Comparison of ENCODE assay signal across 20 cellular contexts in genomic region chr15:64525828-64526530, GRCh38.
DNase-seq lines count a peak whose midpoint lies in the region; ATAC-seq and TF ChIP-seq lines count a peak whose summit lies in the region.
"Had no signal": no experiment of that assay in that cellular context is flagged by ENCODE, and none has a peak within 500 bp of the region (broad histone marks: within the 10 kb centered on the region; RNA-seq: fewer than 3 reads in every experiment).

No MANE protein-coding gene starts in this region.

- intact Hi-C loops in CD4-positive, alpha-beta T cell (cut with DNase I, micrococcal nuclease): no loop called here
- intact Hi-C loops in activated CD4-positive, alpha-beta memory T cell treated with anti-CD3 and anti-CD28 coated beads for 36 hours (cut with micrococcal nuclease): no loop called here
- intact Hi-C loops in CD14-positive monocyte (cut with micrococcal nuclease): no loop called here

- POLR2A ChIA-PET in CD4-positive, alpha-beta T cell (lab: Charles Lee): interaction anchor here (0.6 to 1.6 kb wide), 3 partner anchors 22 to 122 kb away, joined by 3 to 4 read pairs (median 3); no protein-coding TSS in a partner anchor
- POLR2A ChIA-PET in naive thymus-derived CD8-positive, alpha-beta T cell (lab: Charles Lee): interaction anchor here (0.7 to 1.2 kb wide), 3 partner anchors 66 to 99 kb away, joined by 3 to 4 read pairs (median 3); partner anchors contain the start of gene ZNF609
- POLR2A ChIA-PET in activated CD4-positive, alpha-beta memory T cell treated with anti-CD3 and anti-CD28 coated beads for 36 hours (lab: Charles Lee): no interaction called here

- no peak for DNase-seq in CD4-positive, alpha-beta T cell
- peak; percentile 7 for DNase-seq in MG63
- DNase-seq in naive thymus-derived CD8-positive, alpha-beta T cell: no peak
- no peak for DNase-seq in activated CD4-positive, alpha-beta memory T cell treated with anti-CD3 and anti-CD28 coated beads for 36 hours
- no peak for DNase-seq in CD14-positive monocyte (ENCODE audit: low spot score)
- no peak for DNase-seq in stimulated activated naive B cell treated with anti-CD40 and anti-IgM and Interleukin-4, amounts not matched to agents 10 μg/mL and 1 μg/mL and 100 μg/mL, for 72 hours
- DNase-seq: ACHN; activated CD8-positive, alpha-beta T cell treated with anti-CD3 and anti-CD28 coated beads, Interleukin-2, amount 10 ng/mL, durations not matched to agents 7 days and 5 days; C1 segment of cervical spinal cord; HCEC 1CT; kidney glomerular epithelial cell; lower lobe of right lung; NCI-H1417; PC-3; psoas muscle had no signal

- no peak for ATAC-seq in CD4-positive, alpha-beta T cell (ENCODE audit: poor library complexity)
- no peak for ATAC-seq in naive thymus-derived CD8-positive, alpha-beta T cell
- no peak for ATAC-seq in GM18858 (IDR thresholded peaks at IDR 0.05; ENCODE audit: unreplicated experiment)
- no peak for ATAC-seq in stimulated activated naive B cell treated with anti-CD40 and anti-IgM and Interleukin-4, amounts not matched to agents 10 μg/mL and 1 μg/mL and 100 μg/mL, for 72 hours (replicated peaks)
- ATAC-seq: activated CD4-positive, CD25-positive, alpha-beta regulatory T cell treated with anti-CD3 and anti-CD28 coated beads, Interleukin-2, amount 50 U/mL, for 24 hours; activated CD8-positive, alpha-beta T cell treated with anti-CD3 and anti-CD28 coated beads, Interleukin-2, amount 10 ng/mL, durations not matched to agents 7 days and 5 days; lower lobe of right lung; PC-3; psoas muscle; Right ventricle myocardium inferior had no signal

- H3K27ac Mint-ChIP-seq in CD4-positive, alpha-beta T cell: peak overlapping the region; percentile 27
- H3K27ac Mint-ChIP-seq in brain: peak overlapping the region in 4 of 5 experiments; percentile 11 to 45 (median 14)
- H3K27ac Mint-ChIP-seq in naive thymus-derived CD8-positive, alpha-beta T cell: peak overlapping the region in 6 of 10 donors; percentile 4 to 67 (median 20)
- no peak overlapping the region for H3K27ac Mint-ChIP-seq in activated CD4-positive, alpha-beta memory T cell treated with anti-CD3 and anti-CD28 coated beads for 36 hours
- peak overlapping the region in 1 of 7 donors; percentile 10 for H3K27ac Mint-ChIP-seq in CD14-positive monocyte
- no peak overlapping the region for H3K27ac Mint-ChIP-seq in stimulated activated naive B cell treated with anti-CD40 and anti-IgM and Interleukin-4, amounts not matched to agents 10 μg/mL and 1 μg/mL and 100 μg/mL, for 72 hours
- H3K27ac Mint-ChIP-seq: activated CD8-positive, alpha-beta T cell treated with anti-CD3 and anti-CD28 coated beads, Interleukin-2, amount 10 ng/mL, durations not matched to agents 7 days and 5 days had no signal

- no peaks in the 10 kb centered on the region for H3K9me3 Mint-ChIP-seq in CD4-positive, alpha-beta T cell
- peaks cover 0 to 9% (median 2%) of the 10 kb centered on the region in 5 experiments for H3K9me3 Mint-ChIP-seq in brain
- H3K9me3 Mint-ChIP-seq in naive thymus-derived CD8-positive, alpha-beta T cell: no peaks in the 10 kb centered on the region
- no peaks in the 10 kb centered on the region for H3K9me3 Mint-ChIP-seq in activated CD4-positive, alpha-beta memory T cell treated with anti-CD3 and anti-CD28 coated beads for 36 hours
- no peaks in the 10 kb centered on the region for H3K9me3 Mint-ChIP-seq in CD14-positive monocyte
- no peaks in the 10 kb centered on the region for H3K9me3 Mint-ChIP-seq in stimulated activated naive B cell treated with anti-CD40 and anti-IgM and Interleukin-4, amounts not matched to agents 10 μg/mL and 1 μg/mL and 100 μg/mL, for 72 hours

- TF ChIP-seq CTCF in CD4-positive, alpha-beta T cell (IDR thresholded peaks at IDR 0.05): no peak
- TF ChIP-seq CTCF in brain (conservative IDR thresholded peaks at IDR 0.05): no peak
- TF ChIP-seq CTCF in CD14-positive monocyte (IDR thresholded peaks at IDR 0.05): no peak

- no peak overlapping the region for H3K4me3 Mint-ChIP-seq in CD4-positive, alpha-beta T cell
- H3K4me3 Mint-ChIP-seq in brain (no peak overlapping the region), CD14-positive monocyte (no peak overlapping the region)
- peak overlapping the region in 3 of 10 donors; percentile 0 to 8 (median 0) for H3K4me3 Mint-ChIP-seq in naive thymus-derived CD8-positive, alpha-beta T cell
- H3K4me3 Mint-ChIP-seq in activated CD4-positive, alpha-beta memory T cell treated with anti-CD3 and anti-CD28 coated beads for 36 hours: no peak overlapping the region
- no peak overlapping the region for H3K4me3 Mint-ChIP-seq in stimulated activated naive B cell treated with anti-CD40 and anti-IgM and Interleukin-4, amounts not matched to agents 10 μg/mL and 1 μg/mL and 100 μg/mL, for 72 hours
- H3K4me3 Mint-ChIP-seq: activated CD8-positive, alpha-beta T cell treated with anti-CD3 and anti-CD28 coated beads, Interleukin-2, amount 10 ng/mL, durations not matched to agents 7 days and 5 days had no signal

- peaks cover 72% of the 10 kb centered on the region for H3K4me1 Mint-ChIP-seq in CD4-positive, alpha-beta T cell (ENCODE audit: low read depth)
- H3K4me1 Mint-ChIP-seq in brain (peaks cover 52% of the 10 kb centered on the region), CD14-positive monocyte (peaks cover 17% of the 10 kb centered on the region)
- H3K4me1 Mint-ChIP-seq in naive thymus-derived CD8-positive, alpha-beta T cell: peaks cover 28 to 82% (median 71%) of the 10 kb centered on the region in 4 donors
- peaks cover 58% of the 10 kb centered on the region for H3K4me1 Mint-ChIP-seq in activated CD4-positive, alpha-beta memory T cell treated with anti-CD3 and anti-CD28 coated beads for 36 hours (ENCODE audit: low read depth)
- H3K4me1 Mint-ChIP-seq in stimulated activated naive B cell treated with anti-CD40 and anti-IgM and Interleukin-4, amounts not matched to agents 10 μg/mL and 1 μg/mL and 100 μg/mL, for 72 hours: peaks cover 6 to 19% of the 10 kb centered on the region in 2 donors

- no peaks in the 10 kb centered on the region for H3K27me3 Mint-ChIP-seq in CD4-positive, alpha-beta T cell
- H3K27me3 Mint-ChIP-seq in brain (no peaks in the 10 kb centered on the region), CD14-positive monocyte (ENCODE audit: low read depth in 3 of 3) (no peaks in the 10 kb centered on the region)
- H3K27me3 Mint-ChIP-seq in naive thymus-derived CD8-positive, alpha-beta T cell: no peaks in the 10 kb centered on the region
- no peaks in the 10 kb centered on the region for H3K27me3 Mint-ChIP-seq in activated CD4-positive, alpha-beta memory T cell treated with anti-CD3 and anti-CD28 coated beads for 36 hours
- H3K27me3 Mint-ChIP-seq in stimulated activated naive B cell treated with anti-CD40 and anti-IgM and Interleukin-4, amounts not matched to agents 10 μg/mL and 1 μg/mL and 100 μg/mL, for 72 hours: no peaks in the 10 kb centered on the region

- no peaks in the 10 kb centered on the region for H3K27me3 ChIP-seq in CD4-positive, alpha-beta T cell (ENCODE audit: control insufficient read depth, insufficient read depth, low read length)
- no peaks in the 10 kb centered on the region for H3K27me3 ChIP-seq in MG63
- H3K27me3 ChIP-seq: neutrophil had no signal

- peaks cover 46% of the 10 kb centered on the region for H3K36me3 Mint-ChIP-seq in CD4-positive, alpha-beta T cell (ENCODE audit: low read depth)
- H3K36me3 Mint-ChIP-seq in brain (peaks cover 67% of the 10 kb centered on the region), CD14-positive monocyte (peaks cover 17 to 26% of the 10 kb centered on the region in 2 donors)
- peaks cover 0 to 35% (median 20%) of the 10 kb centered on the region in 3 donors for H3K36me3 Mint-ChIP-seq in naive thymus-derived CD8-positive, alpha-beta T cell
- peaks cover 10% of the 10 kb centered on the region for H3K36me3 Mint-ChIP-seq in activated CD4-positive, alpha-beta memory T cell treated with anti-CD3 and anti-CD28 coated beads for 36 hours
- peaks cover 3 to 17% of the 10 kb centered on the region in 2 donors for H3K36me3 Mint-ChIP-seq in stimulated activated naive B cell treated with anti-CD40 and anti-IgM and Interleukin-4, amounts not matched to agents 10 μg/mL and 1 μg/mL and 100 μg/mL, for 72 hours

- H3K4me3 ChIP-seq in MG63: no peak overlapping the region
- H3K4me3 ChIP-seq: lower lobe of right lung, psoas muscle had no signal

- H3K36me3 ChIP-seq in MG63: no peaks in the 10 kb centered on the region; the same call in none of the 2 replicates
- H3K36me3 ChIP-seq: lower lobe of right lung, neutrophil had no signal

- no peak overlapping the region for H3K27ac ChIP-seq in CD4-positive, alpha-beta T cell (ENCODE audit: low read depth, low read length)
- H3K27ac ChIP-seq: lower lobe of right lung, neutrophil, psoas muscle had no signal

- no peaks in the 10 kb centered on the region for H3K9me3 ChIP-seq in CD4-positive, alpha-beta T cell (ENCODE audit: control insufficient read depth, low read length)
- H3K9me3 ChIP-seq in MG63: peaks cover 2% of the 10 kb centered on the region
- H3K9me3 ChIP-seq: lower lobe of right lung, neutrophil, psoas muscle had no signal

- CTCF ChIA-PET in CD4-positive, alpha-beta T cell (lab: Charles Lee): interaction anchor here (1.1 kb wide), 1 partner anchor 82 kb away, joined by 3 read pairs; no protein-coding TSS in a partner anchor
- CTCF ChIA-PET in activated CD4-positive, alpha-beta memory T cell treated with anti-CD3 and anti-CD28 coated beads for 36 hours (lab: Charles Lee): no interaction called here

Comparison
In these comparisons a context has a peak if more than half of its experiments do, and no peak if none do; other contexts are left out.
1. H3K27ac Mint-ChIP-seq: peak in CD4-positive, alpha-beta T cell (single experiment), brain (4 of 5) and naive thymus-derived CD8-positive, alpha-beta T cell (6 of 10); none in activated CD4-positive, alpha-beta memory T cell treated with anti-CD3 and anti-CD28 coated beads for 36 hours (single experiment) and stimulated activated naive B cell treated with anti-CD40 and anti-IgM and Interleukin-4, amounts not matched to agents 10 μg/mL and 1 μg/mL and 100 μg/mL, for 72 hours (single experiment).